In the genomic region with DNA sequence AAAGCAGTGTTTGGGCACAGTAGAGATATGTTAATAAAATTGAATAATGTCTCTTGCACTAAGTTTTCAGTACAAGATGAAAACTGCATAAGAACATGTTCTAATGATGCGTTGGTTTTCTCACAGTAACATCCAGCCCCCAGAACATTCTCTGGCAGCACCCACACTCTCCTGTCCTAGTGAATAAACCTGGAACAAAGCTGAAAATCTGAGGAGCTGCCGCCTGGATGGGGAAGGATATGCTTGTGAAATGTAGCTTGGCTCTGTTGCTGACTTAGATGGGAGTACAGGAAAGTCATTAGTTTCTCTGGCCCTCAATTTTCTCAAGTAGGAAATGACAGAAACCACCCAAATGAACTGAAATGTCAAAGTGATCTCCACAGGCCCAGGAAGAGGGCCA, we compare ENCODE assay signal across 19 cellular contexts.
"Had no signal": no experiment of that assay in that cellular context is flagged by ENCODE, and none has a peak within 500 bp of the region (broad histone marks: within the 10 kb centered on the region; RNA-seq: fewer than 3 reads in every experiment).

No MANE protein-coding gene starts in this region.

- H3K4me3 ChIP-seq: esophagus muscularis mucosa, gastrocnemius medialis, left lung, lung, right atrium auricular region, smooth muscle cell, suprapubic skin, thyroid gland, upper lobe of left lung, vagina had no signal

- H3K4me1 ChIP-seq: esophagus muscularis mucosa, gastrocnemius medialis, left lung, right atrium auricular region, suprapubic skin, thyroid gland, upper lobe of left lung had no signal

- H3K9me3 ChIP-seq: esophagus muscularis mucosa, gastrocnemius medialis, left lung, right atrium auricular region, suprapubic skin, thyroid gland, upper lobe of left lung, vagina had no signal

- H3K36me3 ChIP-seq: esophagus muscularis mucosa, gastrocnemius medialis, left lung, right atrium auricular region, suprapubic skin, thyroid gland, upper lobe of left lung, vagina had no signal

- H3K27me3 ChIP-seq: esophagus muscularis mucosa, gastrocnemius medialis, left lung, suprapubic skin, thyroid gland, upper lobe of left lung, vagina had no signal

- DNase-seq: cortex of kidney; effector memory CD4-positive, alpha-beta T cell; gastrocnemius medialis; islet precursor cell; left lung; mesenchymal stem cell; midbrain; naive B cell; stimulated activated CD4-positive, alpha-beta T cell treated with anti-CD3 and anti-CD28 coated beads, Interleukin-2, amount 100 ng/mL, for 48 hours; stimulated activated naive CD4-positive, alpha-beta T cell treated with Interleukin-2 at 50 U/mL for 16 hours; thyroid gland; upper lobe of left lung had no signal

- H3K27ac ChIP-seq: epithelial cell of prostate, esophagus muscularis mucosa, gastrocnemius medialis, left lung, right atrium auricular region, suprapubic skin, thyroid gland, upper lobe of left lung, vagina had no signal

- ATAC-seq: gastrocnemius medialis, left lung had no signal
